17 cellular contexts compared by ENCODE assay signal in the genomic region with DNA sequence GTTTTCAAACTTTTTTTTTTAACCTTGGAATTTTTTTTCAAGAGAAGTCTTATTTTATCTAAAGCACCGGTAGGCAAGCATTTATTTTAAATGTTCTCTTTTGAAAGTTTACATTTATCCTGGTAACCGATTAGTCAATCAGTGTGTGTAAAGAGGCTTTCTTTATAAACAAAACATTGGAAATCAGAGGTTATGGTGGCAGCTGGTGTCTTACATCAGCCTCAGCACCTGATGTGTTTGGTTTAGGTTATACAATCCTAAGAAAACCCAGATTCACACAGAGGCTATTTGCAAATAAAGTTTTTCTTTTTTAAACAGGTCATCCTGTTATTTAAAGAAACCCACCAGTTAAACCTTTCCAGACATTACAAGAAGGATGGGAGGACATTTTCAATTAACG.
"Had no signal": no experiment of that assay in that cellular context is flagged by ENCODE, and none has a peak within 500 bp of the region (broad histone marks: within the 10 kb centered on the region; RNA-seq: fewer than 3 reads in every experiment).

No MANE protein-coding gene starts in this region.

- H3K36me3 Mint-ChIP-seq: naive thymus-derived CD8-positive, alpha-beta T cell had no signal

- H3K4me1 Mint-ChIP-seq: endodermal cell; naive thymus-derived CD8-positive, alpha-beta T cell had no signal

- ATAC-seq: heart left ventricle; mucosa of descending colon; naive thymus-derived CD8-positive, alpha-beta T cell had no signal

- DNase-seq: colonic mucosa; effector CD4-positive, alpha-beta T cell; endodermal cell; erythroblast; foreskin melanocyte; heart left ventricle; hypothalamus; kidney glomerular epithelial cell; mammary epithelial cell; mucosa of descending colon; naive thymus-derived CD8-positive, alpha-beta T cell; small intestine; stimulated activated CD4-positive, alpha-beta T cell treated with anti-CD3 and anti-CD28 coated beads, Interleukin-12 subunit alpha, Interleukin-12 subunit beta, amount 100 ng/mL, for 4 hours; stimulated activated naive CD4-positive, alpha-beta T cell; stomach; substantia nigra; transverse colon had no signal

- H3K4me3 Mint-ChIP-seq: endodermal cell; naive thymus-derived CD8-positive, alpha-beta T cell had no signal

- H3K9me3 Mint-ChIP-seq: endodermal cell; naive thymus-derived CD8-positive, alpha-beta T cell had no signal

- H3K27ac Mint-ChIP-seq: endodermal cell; naive thymus-derived CD8-positive, alpha-beta T cell had no signal
